Comparison of ENCODE assay signal across 8 cellular contexts in the genomic region with DNA sequence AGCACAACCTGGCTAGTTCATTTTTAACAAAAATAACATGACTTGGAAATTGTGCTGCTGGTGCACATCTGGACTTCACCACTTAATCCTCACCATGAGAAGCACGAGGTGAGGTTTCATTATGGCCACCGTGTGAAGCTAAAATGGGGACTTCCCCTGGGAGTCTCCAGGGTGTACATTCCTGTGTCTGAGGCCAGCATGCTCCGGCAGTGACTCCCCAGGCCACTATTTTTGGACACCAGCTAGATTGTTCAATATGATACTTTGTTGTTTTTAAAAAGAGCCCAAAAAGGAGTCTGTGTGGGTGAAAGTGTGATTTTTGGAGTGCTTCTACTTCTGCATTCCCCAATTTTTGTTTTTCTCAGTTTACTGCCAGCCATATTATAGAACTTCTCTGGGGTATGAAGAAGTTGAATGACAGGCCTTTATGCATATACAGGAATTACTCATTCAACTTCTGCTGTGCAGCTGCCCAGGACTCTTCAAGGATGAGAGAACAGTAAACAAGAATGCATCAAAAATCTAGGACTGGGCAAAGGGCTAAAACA. TPM values are rescaled to one million over a fixed set of nuclear protein-coding genes. Genes with fewer than 3 reads are reported as not detected.
A peak's percentile ranks its signal among the peaks of the same experiment; 100 is the strongest.
DNase-seq lines count a peak whose midpoint lies in the region; ATAC-seq, FAIRE-seq and TF ChIP-seq lines count a peak whose summit lies in the region.

No MANE protein-coding gene starts in this region.

- no peaks in the 10 kb centered on the region for H3K36me3 Mint-ChIP-seq in activated naive CD8-positive, alpha-beta T cell treated with anti-CD3 and anti-CD28 coated beads, Interleukin-2, amount 50 U/mL, for 24 hours (ENCODE audit: low read depth)

- TF ChIP-seq EP300 in A549 (IDR thresholded peaks at IDR 0.05) (no peak), sigmoid colon (IDR thresholded peaks at IDR 0.05) (no peak)

- no peaks in the 10 kb centered on the region for H3K79me1 ChIP-seq in neuronal stem cell (ENCODE audit: low read depth, low read length)

- no peak overlapping the region for H3K23ac ChIP-seq in neuronal stem cell (ENCODE audit: low read depth, low read length, poor library complexity)

- H3K27me3 ChIP-seq in neuronal stem cell (ENCODE audit: control insufficient read depth in 3 of 3, insufficient read depth in 3 of 3, low read depth in 1 of 3, low read length in 3 of 3), result no peaks in the 10 kb centered on the region
- no peaks in the 10 kb centered on the region for H3K27me3 ChIP-seq in sigmoid colon

- no peak overlapping the region for H2BK5ac ChIP-seq in neuronal stem cell (ENCODE audit: low read length)

- no peaks in the 10 kb centered on the region for H3K9me3 Mint-ChIP-seq in activated naive CD8-positive, alpha-beta T cell treated with anti-CD3 and anti-CD28 coated beads, Interleukin-2, amount 50 U/mL, for 24 hours

- peak overlapping the region; percentile 24; the same call in 2 of the 3 replicates for H3K4me2 ChIP-seq in A549
- no peak overlapping the region for H3K4me2 ChIP-seq in neuronal stem cell (ENCODE audit: insufficient read depth, low read length, poor library complexity, severe bottlenecking)

- H3K9ac ChIP-seq in neuronal stem cell (ENCODE audit: low read depth, low read length, poor library complexity), result no peak overlapping the region

- no peak overlapping the region for H3K4me3 Mint-ChIP-seq in activated naive CD8-positive, alpha-beta T cell treated with anti-CD3 and anti-CD28 coated beads, Interleukin-2, amount 50 U/mL, for 24 hours

- H3K4me1 Mint-ChIP-seq in activated naive CD8-positive, alpha-beta T cell treated with anti-CD3 and anti-CD28 coated beads, Interleukin-2, amount 50 U/mL, for 24 hours, result peaks cover 10% of the 10 kb centered on the region

- peak in 1 of 2 experiments; percentile 42; a peak in 1 of 6 replicates for ATAC-seq in A549
- ATAC-seq in GM19043 (IDR thresholded peaks at IDR 0.05; ENCODE audit: low read depth, unreplicated experiment), result peak; percentile 91
- ATAC-seq in HG02970 (IDR thresholded peaks at IDR 0.05; ENCODE audit: low FRiP score, unreplicated experiment), result peak; percentile 93
- ATAC-seq in activated naive CD8-positive, alpha-beta T cell treated with anti-CD3 and anti-CD28 coated beads, Interleukin-2, amount 50 U/mL, for 24 hours, result peak; percentile 43

- H2BK15ac ChIP-seq in neuronal stem cell (ENCODE audit: low read length), result no peak overlapping the region

- no peak overlapping the region for H3K27ac Mint-ChIP-seq in activated naive CD8-positive, alpha-beta T cell treated with anti-CD3 and anti-CD28 coated beads, Interleukin-2, amount 50 U/mL, for 24 hours

- H3K14ac ChIP-seq in neuronal stem cell (ENCODE audit: low read length), result no peak overlapping the region

- no peak overlapping the region for H2BK12ac ChIP-seq in neuronal stem cell (ENCODE audit: low read length)

- FAIRE-seq in A549 (lab: Jason Lieb, UNC), result no peak

- TF ChIP-seq RAD21 in A549 (conservative IDR thresholded peaks at IDR 0.05 in 1 of 2, IDR thresholded peaks at IDR 0.05 in 1 of 2), result no peak

- POLR2A ChIA-PET in A549 (lab: Yijun Ruan, JAX), result no interaction called here

- peaks cover 15% of the 10 kb centered on the region for H3K4me1 ChIP-seq in A549
- H3K4me1 ChIP-seq in neuronal stem cell (ENCODE audit: control insufficient read depth in 2 of 2, insufficient read depth in 1 of 2, low read depth in 1 of 2, low read length in 2 of 2), result no peaks in the 10 kb centered on the region
- peaks cover 0 to 5% (median 0%) of the 10 kb centered on the region in 4 donors for H3K4me1 ChIP-seq in sigmoid colon

- H2AFZ ChIP-seq in neuronal stem cell (ENCODE audit: low read length), result no peak overlapping the region

- H2BK120ac ChIP-seq in neuronal stem cell (ENCODE audit: low read depth, low read length), result no peak overlapping the region

- H4K8ac ChIP-seq in neuronal stem cell (ENCODE audit: low read depth, low read length), result no peak overlapping the region

- no peak overlapping the region for H3K4ac ChIP-seq in neuronal stem cell (ENCODE audit: low read length)

- H2AK5ac ChIP-seq in neuronal stem cell (ENCODE audit: low read depth, low read length), result no peak overlapping the region

- peaks cover 3% of the 10 kb centered on the region for H3K27me3 Mint-ChIP-seq in activated naive CD8-positive, alpha-beta T cell treated with anti-CD3 and anti-CD28 coated beads, Interleukin-2, amount 50 U/mL, for 24 hours

- TF ChIP-seq POLR2A in A549 (IDR thresholded peaks at IDR 0.05; ENCODE audit: low read length), result no peak
- no peak for TF ChIP-seq POLR2A in sigmoid colon (IDR thresholded peaks at IDR 0.05)

- no peak overlapping the region for H3K18ac ChIP-seq in neuronal stem cell (ENCODE audit: low read length)

- H4K91ac ChIP-seq in neuronal stem cell (ENCODE audit: low read depth, low read length, poor library complexity), result no peak overlapping the region

- intact Hi-C loops in sigmoid colon (cut with DNase I), result no loop called here

- TF ChIP-seq CTCF in A549 (IDR thresholded peaks at IDR 0.05) (no peak), sigmoid colon (IDR thresholded peaks at IDR 0.05) (no peak)

- H3K27ac ChIP-seq in A549 (peak overlapping the region; percentile 35 to 61; a peak in 2 of 6 replicates), neuronal stem cell (replicated peaks; ENCODE audit: low read length) (no peak overlapping the region), sigmoid colon (no peak overlapping the region)

- DNase-seq in A549 (ENCODE audit: low read depth in 1 of 2, low spot score in 1 of 2), result peak in 1 of 2 experiments; percentile 18
- DNase-seq in activated naive CD8-positive, alpha-beta T cell treated with anti-CD3 and anti-CD28 coated beads, Interleukin-2, amount 50 U/mL, for 24 hours, result no peak
- no peak for DNase-seq in neuronal stem cell (ENCODE audit: low spot score)
- no peak for DNase-seq in NCI-H345 (lab: John Stamatoyannopoulos, UW)
- no peak for DNase-seq in activated naive CD4-positive, alpha-beta T cell treated with anti-CD3 and anti-CD28 coated beads, Interleukin-2, amount 50 U/mL, for 16 hours
- no peak for DNase-seq in sigmoid colon

- WGBS in A549 (ENCODE audit: missing lambda C conversion rate), result 2% methylated on average over 3 of the region's 3 CpGs
- no CpG with 5 or more reads among the region's 3 CpGs for WGBS in neuronal stem cell (ENCODE audit: extremely low coverage in 2 of 2, insufficient read length in 2 of 2, insufficient replicate concordance in 1 of 2), 2 donors
- 32 to 40% methylated on average over 3 of the region's 3 CpGs for WGBS in sigmoid colon, 2 donors

- CTCF ChIA-PET in A549 (lab: Yijun Ruan, JAX), result interaction anchor here (1.3 kb wide), 1 partner anchor 9 kb away, joined by 5 read pairs; no protein-coding TSS in a partner anchor

- no peaks in the 10 kb centered on the region for H3K36me3 ChIP-seq in neuronal stem cell (replicated peaks in 1 of 2; ENCODE audit: control insufficient read depth in 2 of 2, insufficient read depth in 2 of 2, low read length in 2 of 2)
- H3K36me3 ChIP-seq in sigmoid colon, result no peaks in the 10 kb centered on the region

- H3K4me3 ChIP-seq in A549, result no peak overlapping the region
- H3K4me3 ChIP-seq in neuronal stem cell (ENCODE audit: low read length in 2 of 2), result no peak overlapping the region
- no peak overlapping the region for H3K4me3 ChIP-seq in sigmoid colon

- H3K9me3 ChIP-seq in A549 (no peaks in the 10 kb centered on the region), neuronal stem cell (replicated peaks in 1 of 2; ENCODE audit: control insufficient read depth in 2 of 2, insufficient read depth in 1 of 2, low read depth in 1 of 2, low read length in 2 of 2) (no peaks in the 10 kb centered on the region), sigmoid colon (no peaks in the 10 kb centered on the region)

TF ChIP-seq in A549, 52 proteins besides CTCF, POLR2A, EP300 and RAD21 (continues in another document):
- TF ChIP-seq JUNB (IDR thresholded peaks at IDR 0.05) (no peak), CBX8 (IDR thresholded peaks at IDR 0.05) (no peak), NR3C1 (IDR thresholded peaks at IDR 0.05) (no peak), HOXB5 (CRISPR knock-in tag; IDR thresholded peaks at IDR 0.05) (no peak), EHMT2 (IDR thresholded peaks at IDR 0.05; ENCODE audit: low read depth) (no peak), MAFK (IDR thresholded peaks at IDR 0.05; ENCODE audit: partially characterized antibody) (no peak)
- TF ChIP-seq, protein P1, sequence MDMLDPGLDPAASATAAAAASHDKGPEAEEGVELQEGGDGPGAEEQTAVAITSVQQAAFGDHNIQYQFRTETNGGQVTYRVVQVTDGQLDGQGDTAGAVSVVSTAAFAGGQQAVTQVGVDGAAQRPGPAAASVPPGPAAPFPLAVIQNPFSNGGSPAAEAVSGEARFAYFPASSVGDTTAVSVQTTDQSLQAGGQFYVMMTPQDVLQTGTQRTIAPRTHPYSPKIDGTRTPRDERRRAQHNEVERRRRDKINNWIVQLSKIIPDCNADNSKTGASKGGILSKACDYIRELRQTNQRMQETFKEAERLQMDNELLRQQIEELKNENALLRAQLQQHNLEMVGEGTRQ (IDR thresholded peaks at IDR 0.05), result no peak
- TF ChIP-seq, protein P2, sequence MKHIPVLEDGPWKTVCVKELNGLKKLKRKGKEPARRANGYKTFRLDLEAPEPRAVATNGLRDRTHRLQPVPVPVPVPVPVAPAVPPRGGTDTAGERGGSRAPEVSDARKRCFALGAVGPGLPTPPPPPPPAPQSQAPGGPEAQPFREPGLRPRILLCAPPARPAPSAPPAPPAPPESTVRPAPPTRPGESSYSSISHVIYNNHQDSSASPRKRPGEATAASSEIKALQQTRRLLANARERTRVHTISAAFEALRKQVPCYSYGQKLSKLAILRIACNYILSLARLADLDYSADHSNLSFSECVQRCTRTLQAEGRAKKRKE (CRISPR knock-in tag; IDR thresholded peaks at IDR 0.05; ENCODE audit: low read depth), result no peak

RNA-seq across cellular contexts. Expression of a gene that starts 16.9 kb away (rescaled TPM):
- 0.12 and 0.16 TPM in 2 replicates for polyA plus RNA-seq in A549 (2011; rRNA removed)
- 0.05 TPM in 2 replicates for polyA plus RNA-seq in A549 (2012; cell fraction: cytosol; rRNA removed)
- polyA plus RNA-seq in A549 (2012; cell fraction: nucleus; rRNA removed), result not detected in 2 replicates
- polyA plus RNA-seq in A549 (2017; fragmentation: RNase III; extraction: RNeasy Plus Mini Kit Qiagen cat#74134 plus additional on column Dnase treatment), result 0.05 to 0.16 TPM (median 0.05 TPM) in 3 replicates
- polyA minus RNA-seq in A549 (2011; rRNA and poly(A)+ RNA removed), result not detected in 2 replicates
- not detected for polyA plus RNA-seq in neuronal stem cell (2013, experiment 1 of 2)
- not detected for polyA plus RNA-seq in neuronal stem cell (2013, experiment 2 of 2)
- total RNA-seq in sigmoid colon, result 1 to 10 TPM in 1 of 4 donors, not detected in 3; 1.1 TPM
- polyA plus RNA-seq in sigmoid colon, result under 1 TPM in 2 of 3 donors, not detected in 1; 0.60 to 0.80 TPM

RNA-seq across cellular contexts. Expression of a gene that starts 33.1 kb away (rescaled TPM):
- polyA plus RNA-seq in A549 (2011; rRNA removed) (0.40 and 0.48 TPM in 2 replicates), A549 (2017; fragmentation: RNase III; extraction: RNeasy Plus Mini Kit Qiagen cat#74134 plus additional on column Dnase treatment) (0.15 to 0.41 TPM (median 0.40 TPM) in 3 replicates), sigmoid colon (10 to 100 TPM in 1 of 3 donors, 1 to 10 TPM in 2; 6.2 to 36.0 (median 7.2) TPM)
- polyA plus RNA-seq in A549 (2012; cell fraction: cytosol; rRNA removed), result 0.13 and 0.16 TPM in 2 replicates
- polyA plus RNA-seq in A549 (2012; cell fraction: nucleus; rRNA removed), result 0.07 and 0.28 TPM in 2 replicates
- not detected in 2 replicates for polyA minus RNA-seq in A549 (2011; rRNA and poly(A)+ RNA removed)
- polyA plus RNA-seq in neuronal stem cell (2013, experiment 1 of 2), result 0.75 TPM
- 0.91 TPM for polyA plus RNA-seq in neuronal stem cell (2013, experiment 2 of 2)
- 100 to 1,000 TPM in 3 of 4 donors, 10 to 100 TPM in 1; 33.3 to 313 (median 209) TPM for total RNA-seq in sigmoid colon

Comparison
In these comparisons a context has a peak if more than half of its experiments do, and no peak if none do; other contexts are left out.
1. H3K27ac ChIP-seq: peak in A549 (2 of 2); none in neuronal stem cell (single experiment) and sigmoid colon (0 of 4).
2. RNA of a gene that starts 33.1 kb away (polyA plus RNA-seq): 6.2 to 36.0 TPM in sigmoid colon; 0.07 to 0.48 TPM in A549; every median in the first group is over 4 times any median in the second.